ENCODE assay signal across 8 cellular contexts in genomic region chr14:89973234-89973823, GRCh38. TPM values are rescaled to one million over a fixed set of nuclear protein-coding genes. Genes with fewer than 3 reads are reported as not detected.
DNase-seq lines count a peak whose midpoint lies in the region; ATAC-seq and TF ChIP-seq lines count a peak whose summit lies in the region.

No MANE protein-coding gene starts in this region.

- peak; percentile 8 for DNase-seq in NCI-H2029 (lab: John Stamatoyannopoulos, UW)
- no peak for DNase-seq in NCI-H2029 treated with DMSO at 0.1 percent for 48 hours (lab: John Stamatoyannopoulos, UW)
- peak; percentile 74 for DNase-seq in NCI-H69 (lab: John Stamatoyannopoulos, UW)
- DNase-seq in activated CD8-positive, alpha-beta memory T cell treated with anti-CD3 and anti-CD28 coated beads, Interleukin-2, amount 50 U/mL, for 4 hours, result peak; percentile 57
- peak; percentile 18 for DNase-seq in naive B cell
- peak; percentile 47 to 65 for DNase-seq in tibial artery

- ATAC-seq in HG03354 (IDR thresholded peaks at IDR 0.05; ENCODE audit: poor library complexity, severe bottlenecking, unreplicated experiment) (peak; percentile 73), esophagus mucosa (peak; percentile 83), naive B cell (ENCODE audit: low read depth in 2 of 2) (peak; percentile 46 to 65)

- no peaks in the 10 kb centered on the region for H3K4me1 ChIP-seq in tibial artery

- H3K4me3 Mint-ChIP-seq in naive B cell, result no peak overlapping the region

- intact Hi-C loops in tibial artery (cut with DNase I; ENCODE audit: low total_unique reads), result no loop called here

- H3K4me3 ChIP-seq in tibial artery, result no peak overlapping the region

- no peak overlapping the region for H3K27ac ChIP-seq in tibial artery

- H3K36me3 ChIP-seq in tibial artery, result peaks cover 16 to 62% (median 33%) of the 10 kb centered on the region in 3 donors

- no peaks in the 10 kb centered on the region for H3K9me3 ChIP-seq in tibial artery

- H3K27ac Mint-ChIP-seq in naive B cell, result peak overlapping the region in 1 of 6 donors; percentile 38

- no peaks in the 10 kb centered on the region for H3K27me3 Mint-ChIP-seq in naive B cell

- H3K36me3 Mint-ChIP-seq in naive B cell, result peaks cover 26 to 34% of the 10 kb centered on the region in 2 donors

- H3K27me3 ChIP-seq in tibial artery, result no peaks in the 10 kb centered on the region

- no peaks in the 10 kb centered on the region for H3K4me1 Mint-ChIP-seq in naive B cell

- H3K9me3 Mint-ChIP-seq in naive B cell, result no peaks in the 10 kb centered on the region

- TF ChIP-seq CTCF in tibial artery (IDR thresholded peaks at IDR 0.05), result peak; percentile 65 to 79

RNA-seq across cellular contexts. Expression of gene TDP1, which starts 17.6 kb away (rescaled TPM):
- total RNA-seq in esophagus mucosa, result 18.6 TPM
- 10 to 100 TPM; 22.0 to 37.1 (median 32.3) TPM for polyA plus RNA-seq in naive B cell (ENCODE audit: low read depth in 6 of 6)

RNA-seq across cellular contexts. Expression of gene EFCAB11, which starts 18.8 kb away (rescaled TPM):
- 9.0 TPM for total RNA-seq in esophagus mucosa
- polyA plus RNA-seq in naive B cell (ENCODE audit: low read depth in 6 of 6), result 10 to 100 TPM in 2 of 6 donors, 1 to 10 TPM in 4; 3.7 to 13.1 (median 7.4) TPM
